In genomic region chr15:99981839-99982658, GRCh38 we compare ENCODE assay signal across 26 cellular contexts.
DNase-seq lines count a peak whose midpoint lies in the region; FAIRE-seq and TF ChIP-seq lines count a peak whose summit lies in the region.
"Had no signal": no experiment of that assay in that cellular context is flagged by ENCODE, and none has a peak within 500 bp of the region (broad histone marks: within the 10 kb centered on the region; RNA-seq: fewer than 3 reads in every experiment).

No MANE protein-coding gene starts in this region.

- no peak overlapping the region for H2AK5ac ChIP-seq in mesendoderm (ENCODE audit: low read length)

- no CpG with 5 or more reads among the region's 16 CpGs for WGBS in mesendoderm (ENCODE audit: extremely low coverage, insufficient coverage, low lambda C conversion rate)

- no peak overlapping the region for H4K5ac ChIP-seq in mesendoderm (ENCODE audit: low read length)

- peaks cover 10% of the 10 kb centered on the region for H3K4me1 ChIP-seq in mesendoderm (ENCODE audit: control insufficient read depth, low read depth, low read length)

- H3K27ac ChIP-seq in mesendoderm (ENCODE audit: low read depth, low read length), result peak overlapping the region; percentile 40
- H3K27ac ChIP-seq: PC-9, WERI-Rb-1 had no signal

- H3K79me2 ChIP-seq in mesendoderm (ENCODE audit: control insufficient read depth, insufficient read depth, low read length), result no peaks in the 10 kb centered on the region

- no peak overlapping the region for H2BK120ac ChIP-seq in mesendoderm (ENCODE audit: low read depth, low read length)

- no peak overlapping the region for H3K4me3 ChIP-seq in H7 (ENCODE audit: insufficient read depth, low read depth, low read length)
- H3K4me3 ChIP-seq in bronchial epithelial cell (ENCODE audit: low read depth, low read length), result no peak overlapping the region
- no peak overlapping the region for H3K4me3 ChIP-seq in mesendoderm (ENCODE audit: low read length)
- H3K4me3 ChIP-seq: GM12878, PC-9, tibial nerve had no signal

- no peaks in the 10 kb centered on the region for H3K79me1 ChIP-seq in mesendoderm (ENCODE audit: low read length)

- H3K36me3 ChIP-seq in H7 (replicated peaks; ENCODE audit: control insufficient read depth, insufficient read depth, low read length) (no peaks in the 10 kb centered on the region), bronchial epithelial cell (ENCODE audit: control insufficient read depth, insufficient read depth, low read length) (no peaks in the 10 kb centered on the region), mesendoderm (ENCODE audit: control insufficient read depth, insufficient read depth, low read length) (no peaks in the 10 kb centered on the region)
- H3K36me3 ChIP-seq: tibial nerve, WERI-Rb-1 had no signal

- H3K4ac ChIP-seq in mesendoderm (ENCODE audit: low read depth, low read length), result peak overlapping the region; percentile 49

- FAIRE-seq in bronchial epithelial cell (lab: Jason Lieb, UNC), result peak; percentile 83
- FAIRE-seq: colon, GM12878, keratinocyte had no signal

- H2BK15ac ChIP-seq in mesendoderm (replicated peaks; ENCODE audit: low read depth), result no peak overlapping the region

- no peak overlapping the region for H3K4me2 ChIP-seq in mesendoderm (ENCODE audit: low read length)
- H3K4me2 ChIP-seq: PC-9 had no signal

- H3K18ac ChIP-seq in mesendoderm (ENCODE audit: low read length), result no peak overlapping the region

- H3K23ac ChIP-seq in mesendoderm (ENCODE audit: low read length), result no peak overlapping the region

- no peak for TF ChIP-seq CTCF in bronchial epithelial cell (IDR thresholded peaks at IDR 0.05; ENCODE audit: insufficient read depth, low read length, severe bottlenecking)

- intact Hi-C loops in head of caudate nucleus (cut with DNase I), result no loop called here

- H3K27me3 ChIP-seq in H7 (ENCODE audit: control insufficient read depth, insufficient read depth, low read length), result no peaks in the 10 kb centered on the region
- H3K27me3 ChIP-seq in bronchial epithelial cell (ENCODE audit: control insufficient read depth, insufficient read depth, low read length), result no peaks in the 10 kb centered on the region
- no peaks in the 10 kb centered on the region for H3K27me3 ChIP-seq in mesendoderm (ENCODE audit: insufficient read depth, low read length, poor library complexity)
- H3K27me3 ChIP-seq: tibial nerve had no signal

- H3K9ac ChIP-seq in mesendoderm (ENCODE audit: low read length), result peak overlapping the region; percentile 8

- H2BK5ac ChIP-seq in mesendoderm (ENCODE audit: low read length), result peak overlapping the region; percentile 18

- no peak overlapping the region for H4K8ac ChIP-seq in mesendoderm (ENCODE audit: low read depth, low read length)

- DNase-seq in H7 (peak; percentile 66), NCI-H1417 treated with DMSO at 0.1 percent for 48 hours (lab: John Stamatoyannopoulos, UW) (peak; percentile 7), bronchial epithelial cell (ENCODE audit: low read depth) (no peak), mesendoderm (peak; percentile 68), amniotic stem cell (lab: John Stamatoyannopoulos, UW) (no peak), head of caudate nucleus (no peak), T1000 (lab: John Stamatoyannopoulos, UW) (no peak)
- DNase-seq: activated CD4-positive, alpha-beta T cell treated with anti-CD3 and anti-CD28 coated beads for 48 hours; activated CD8-positive, alpha-beta memory T cell treated with anti-CD3 and anti-CD28 coated beads for 24 hours; activated T-cell treated with anti-CD3 and anti-CD28 coated beads for 4 hours; C1 segment of cervical spinal cord; DMS153; HCEC 1CT; IMR-90; midbrain; naive thymus-derived CD4-positive, alpha-beta T cell; NCI-H2029; NCI-H2227 treated with DMSO at 0.1 percent for 48 hours; NCI-H526; stimulated activated CD4-positive, alpha-beta T cell treated with anti-CD3 and anti-CD28 coated beads, Interleukin-4, amount 100 ng/mL, for 4 hours had no signal

- peak overlapping the region; percentile 78 for H3K56ac ChIP-seq in mesendoderm (ENCODE audit: low read length)

Comparison
In these comparisons a context has a peak if more than half of its experiments do, and no peak if none do; other contexts are left out.
1. DNase-seq: peak in H7 (single experiment), NCI-H1417 treated with DMSO at 0.1 percent for 48 hours (single experiment) and mesendoderm (single experiment); none in bronchial epithelial cell (single experiment), amniotic stem cell (single experiment), head of caudate nucleus (0 of 42) and T1000 (single experiment).